In the genomic region with DNA sequence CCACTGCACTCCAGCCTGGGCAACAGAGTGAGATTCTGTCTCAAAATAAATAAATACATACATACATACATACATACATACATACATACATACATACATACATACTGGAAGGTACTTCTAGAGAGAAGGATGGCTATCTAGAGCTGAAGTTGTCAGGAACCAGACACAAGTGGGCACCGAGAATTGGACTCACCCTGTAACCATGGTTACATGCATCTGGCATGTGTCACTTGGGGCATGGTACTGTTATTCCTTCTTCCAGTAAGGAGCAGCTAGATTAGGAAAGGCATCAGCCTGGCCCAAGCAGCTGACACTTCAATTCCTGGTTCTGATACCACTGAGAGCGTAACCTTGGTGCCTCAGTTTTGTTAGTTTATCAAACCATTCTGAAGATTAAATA, we compare ENCODE assay signal across 2 cellular contexts.
TF ChIP-seq lines count a peak whose summit lies in the region.

No MANE protein-coding gene starts in this region.

TF ChIP-seq in IMR-90, 13 proteins besides CTCF, POLR2A, EP300 and RAD21:
- TF ChIP-seq, protein P1, sequence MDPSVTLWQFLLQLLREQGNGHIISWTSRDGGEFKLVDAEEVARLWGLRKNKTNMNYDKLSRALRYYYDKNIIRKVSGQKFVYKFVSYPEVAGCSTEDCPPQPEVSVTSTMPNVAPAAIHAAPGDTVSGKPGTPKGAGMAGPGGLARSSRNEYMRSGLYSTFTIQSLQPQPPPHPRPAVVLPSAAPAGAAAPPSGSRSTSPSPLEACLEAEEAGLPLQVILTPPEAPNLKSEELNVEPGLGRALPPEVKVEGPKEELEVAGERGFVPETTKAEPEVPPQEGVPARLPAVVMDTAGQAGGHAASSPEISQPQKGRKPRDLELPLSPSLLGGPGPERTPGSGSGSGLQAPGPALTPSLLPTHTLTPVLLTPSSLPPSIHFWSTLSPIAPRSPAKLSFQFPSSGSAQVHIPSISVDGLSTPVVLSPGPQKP (IDR thresholded peaks at IDR 0.05; ENCODE audit: borderline replicate concordance, low read depth, low read length): no peak
- TF ChIP-seq MAZ (IDR thresholded peaks at IDR 0.05; ENCODE audit: borderline replicate concordance, low read depth, low read length) (no peak), RCOR1 (IDR thresholded peaks at IDR 0.05; ENCODE audit: insufficient replicate concordance, low read length) (no peak)

TF ChIP-seq in GM12878, 131 proteins besides CTCF, POLR2A, EP300 and RAD21:
- no peak for TF ChIP-seq SIX5 (IDR thresholded peaks at IDR 0.05; ENCODE audit: low read depth, low read length, severe bottlenecking)
- TF ChIP-seq BMI1 (IDR thresholded peaks at IDR 0.05; ENCODE audit: borderline replicate concordance): peak; percentile 64; the same call in 1 of the 2 replicates
- TF ChIP-seq GABPA (IDR thresholded peaks at IDR 0.05; ENCODE audit: low read depth): no peak
TF ChIP-seq in GM12878: peak in this region for 1.
